In the genomic region with DNA sequence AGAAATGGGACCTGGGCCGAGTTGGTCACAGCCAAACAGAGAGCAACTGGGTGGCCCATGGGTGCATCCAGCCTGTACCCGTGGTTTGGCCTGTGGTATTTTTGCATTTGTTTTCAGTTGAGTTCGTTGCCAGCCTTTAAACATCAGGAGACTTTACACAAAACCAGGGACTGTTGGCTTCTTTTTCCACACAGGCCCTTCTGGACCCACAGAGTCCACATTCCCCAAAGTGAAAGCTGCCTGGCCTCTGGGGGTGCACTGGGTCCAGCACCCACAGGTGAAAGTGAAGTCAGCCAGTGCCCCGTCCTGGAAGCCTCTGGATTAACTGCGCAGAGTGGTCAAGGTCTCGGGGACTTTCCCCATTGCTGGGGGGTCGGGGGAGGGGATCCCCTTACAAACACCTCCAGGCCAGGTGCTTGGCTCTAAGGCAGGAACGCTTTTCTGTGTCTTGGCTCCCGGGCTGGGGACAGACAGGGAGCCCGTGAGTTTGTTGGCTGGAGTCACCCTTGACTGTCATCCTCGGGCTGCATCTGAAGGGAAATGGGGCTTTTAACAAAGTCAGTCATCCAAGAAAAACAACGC, we compare ENCODE assay signal across 13 cellular contexts. TPM values are rescaled to one million over a fixed set of nuclear protein-coding genes. Genes with fewer than 3 reads are reported as not detected.
DNase-seq lines count a peak whose midpoint lies in the region; ATAC-seq, FAIRE-seq and TF ChIP-seq lines count a peak whose summit lies in the region.
"Had no signal": no experiment of that assay in that cellular context is flagged by ENCODE, and none has a peak within 500 bp of the region (broad histone marks: within the 10 kb centered on the region; RNA-seq: fewer than 3 reads in every experiment).

No MANE protein-coding gene starts in this region.

- peaks cover 0 to 16% (median 5%) of the 10 kb centered on the region in 5 experiments for H3K9me3 Mint-ChIP-seq in brain
- peaks cover 4% of the 10 kb centered on the region for H3K9me3 Mint-ChIP-seq in stimulated activated memory B cell treated with anti-CD40 and anti-IgM and Interleukin-4, amounts not matched to agents 10 μg/mL and 1 μg/mL and 100 μg/mL, for 72 hours
- H3K9me3 Mint-ChIP-seq in endothelial cell (ENCODE audit: unreplicated experiment) = no peaks in the 10 kb centered on the region

- no peak for TF ChIP-seq CTCF in brain (conservative IDR thresholded peaks at IDR 0.05)
- no peak for TF ChIP-seq CTCF in hepatocyte (IDR thresholded peaks at IDR 0.05; ENCODE audit: poor library complexity)
- no peak for TF ChIP-seq CTCF in endothelial cell (IDR thresholded peaks at IDR 0.05; ENCODE audit: unreplicated experiment)

- H2AFZ ChIP-seq in hepatocyte = no peak overlapping the region

- H3K27ac ChIP-seq in hepatocyte = peak overlapping the region; percentile 82
- H3K27ac ChIP-seq: epithelial cell of prostate had no signal

- H3K4me3 Mint-ChIP-seq in brain (peak overlapping the region in 2 of 5 experiments; percentile 11 to 66), endothelial cell (ENCODE audit: unreplicated experiment) (no peak overlapping the region)
- no peak overlapping the region for H3K4me3 Mint-ChIP-seq in stimulated activated memory B cell treated with anti-CD40 and anti-IgM and Interleukin-4, amounts not matched to agents 10 μg/mL and 1 μg/mL and 100 μg/mL, for 72 hours

- no peak overlapping the region for H3K4me3 ChIP-seq in hepatocyte

- H3K9me2 ChIP-seq in hepatocyte (replicated peaks; ENCODE audit: insufficient read depth) = no peaks in the 10 kb centered on the region

- H3K36me3 Mint-ChIP-seq in brain (no peaks in the 10 kb centered on the region), endothelial cell (ENCODE audit: low read depth, unreplicated experiment) (no peaks in the 10 kb centered on the region)
- H3K36me3 Mint-ChIP-seq in stimulated activated memory B cell treated with anti-CD40 and anti-IgM and Interleukin-4, amounts not matched to agents 10 μg/mL and 1 μg/mL and 100 μg/mL, for 72 hours = no peaks in the 10 kb centered on the region

- H4K20me1 ChIP-seq in hepatocyte (ENCODE audit: insufficient read depth, poor library complexity, severe bottlenecking) = no peaks in the 10 kb centered on the region

- ATAC-seq in stimulated activated memory B cell treated with anti-CD40 and anti-IgM and Interleukin-4, amounts not matched to agents 10 μg/mL and 1 μg/mL and 100 μg/mL, for 72 hours = no peak
- ATAC-seq in HG03196 (IDR thresholded peaks at IDR 0.05; ENCODE audit: unreplicated experiment) = no peak
- ATAC-seq in GM18858 (IDR thresholded peaks at IDR 0.05; ENCODE audit: unreplicated experiment) = no peak

- no peak for FAIRE-seq in H54 (lab: Jason Lieb, UNC)

- H3K27me3 Mint-ChIP-seq in brain (peaks cover 7% of the 10 kb centered on the region), endothelial cell (ENCODE audit: unreplicated experiment) (peaks cover 10% of the 10 kb centered on the region)
- H3K27me3 Mint-ChIP-seq in stimulated activated memory B cell treated with anti-CD40 and anti-IgM and Interleukin-4, amounts not matched to agents 10 μg/mL and 1 μg/mL and 100 μg/mL, for 72 hours = no peaks in the 10 kb centered on the region

- H3K4me1 Mint-ChIP-seq in brain = peaks cover 68% of the 10 kb centered on the region
- peaks cover 42% of the 10 kb centered on the region for H3K4me1 Mint-ChIP-seq in stimulated activated memory B cell treated with anti-CD40 and anti-IgM and Interleukin-4, amounts not matched to agents 10 μg/mL and 1 μg/mL and 100 μg/mL, for 72 hours
- peaks cover 23% of the 10 kb centered on the region for H3K4me1 Mint-ChIP-seq in endothelial cell (ENCODE audit: unreplicated experiment)

- H3K4me2 ChIP-seq in hepatocyte = peak overlapping the region; percentile 67

- peak; percentile 34 for DNase-seq in H54 (ENCODE audit: insufficient read length, low spot score)
- no peak for DNase-seq in hepatocyte (ENCODE audit: low spot score)
- no peak for DNase-seq in inferior parietal cortex (ENCODE audit: extremely low spot score)
- no peak for DNase-seq in endothelial cell (ENCODE audit: low spot score)
- DNase-seq: amniotic stem cell; NCI-H1417 treated with DMSO at 0.1 percent for 48 hours; occipital lobe; stimulated activated CD4-positive, alpha-beta T cell treated with anti-CD3 and anti-CD28 coated beads, Interleukin-4, amount 100 ng/mL, for 4 hours had no signal

- H3K27ac Mint-ChIP-seq in brain (peak overlapping the region; percentile 75 to 96 (median 83)), endothelial cell (ENCODE audit: unreplicated experiment) (no peak overlapping the region)
- peak overlapping the region; percentile 75 for H3K27ac Mint-ChIP-seq in stimulated activated memory B cell treated with anti-CD40 and anti-IgM and Interleukin-4, amounts not matched to agents 10 μg/mL and 1 μg/mL and 100 μg/mL, for 72 hours

- peaks cover 37% of the 10 kb centered on the region for H3K4me1 ChIP-seq in hepatocyte (ENCODE audit: insufficient read depth)

- no peaks in the 10 kb centered on the region for H3K79me2 ChIP-seq in hepatocyte

- WGBS in hepatocyte (ENCODE audit: low lambda C conversion rate, missing lambda C conversion rate) = 64% methylated on average over 12 of the region's 12 CpGs

- no peaks in the 10 kb centered on the region for H3K27me3 ChIP-seq in hepatocyte

- no peak for TF ChIP-seq POLR2A in H54 (IDR thresholded peaks at IDR 0.05; ENCODE audit: low read depth, low read length)

- H3K36me3 ChIP-seq in hepatocyte (replicated peaks; ENCODE audit: insufficient read depth, low read depth) = no peaks in the 10 kb centered on the region

- no peaks in the 10 kb centered on the region for H3K9me3 ChIP-seq in hepatocyte (ENCODE audit: low read depth)

RNA-seq across cellular contexts. Expression of a gene that starts 54.3 kb away (rescaled TPM):
- polyA plus RNA-seq in brain (ENCODE audit: insufficient read depth, low read depth, low replicate concordance) (28.1 TPM), hepatocyte (30.0 and 30.7 TPM in 2 replicates)
- total RNA-seq in hepatocyte (64.5 and 73.3 TPM in 2 replicates), endothelial cell (ENCODE audit: unreplicated experiment) (7.5 TPM)
